In genomic region chr7:54780490-54780889, GRCh38 we compare ENCODE assay signal across 8 cellular contexts.
"Had no signal": no experiment of that assay in that cellular context is flagged by ENCODE, and none has a peak within 500 bp of the region (broad histone marks: within the 10 kb centered on the region; RNA-seq: fewer than 3 reads in every experiment).

No MANE protein-coding gene starts in this region.

- H3K4me3 ChIP-seq: GM12878 had no signal

- FAIRE-seq: G401.6, GM12878, GM12891, GM12892, GM18507, GM19239 had no signal

- DNase-seq: GDM1, GF-D8 had no signal

- ATAC-seq: GM12878 had no signal
